In the genomic region with DNA sequence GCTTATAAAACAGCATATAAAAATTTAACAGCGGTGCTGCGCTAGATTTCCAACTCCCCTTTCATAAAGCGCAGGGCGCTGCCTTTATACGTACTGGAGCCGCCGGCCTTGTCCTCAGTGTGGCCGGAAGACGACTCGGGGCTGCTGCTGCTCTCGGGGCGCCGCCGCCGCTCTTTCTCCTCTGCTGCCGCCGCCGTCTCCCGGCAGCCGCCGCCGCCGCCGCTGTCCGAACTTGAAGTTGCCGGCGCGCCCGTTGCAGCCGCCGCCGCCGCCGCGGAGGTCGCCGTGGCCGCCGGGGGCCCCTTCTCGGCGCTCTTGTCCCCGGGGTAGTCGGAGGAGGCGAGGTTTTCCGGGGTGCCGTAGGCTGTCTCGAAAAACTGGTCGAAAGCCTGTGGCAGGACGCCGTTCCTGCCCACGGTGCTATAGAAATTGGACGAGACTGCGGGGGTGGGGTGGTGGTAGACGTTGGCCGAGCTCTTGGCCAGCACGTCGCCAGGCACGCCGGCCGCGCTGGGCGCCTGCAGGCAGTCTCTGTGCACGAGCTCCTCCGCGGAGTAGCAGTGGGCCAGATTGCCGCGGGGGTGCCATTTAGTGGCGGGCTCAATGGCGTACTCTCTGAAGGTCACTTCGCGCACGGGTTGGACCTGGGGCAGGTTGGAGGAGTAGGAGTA, we compare ENCODE assay signal across 8 cellular contexts. TPM values are rescaled to one million over a fixed set of nuclear protein-coding genes. Genes with fewer than 3 reads are reported as not detected.
DNase-seq lines count a peak whose midpoint lies in the region; ATAC-seq and TF ChIP-seq lines count a peak whose summit lies in the region.

No MANE protein-coding gene starts in this region.

- BruUV-seq in Panc1 (replicated peaks; lab: Mats Ljungman, UMichigan): no TSS peak

- H3K27me3 ChIP-seq in Panc1 (ENCODE audit: control insufficient read depth, insufficient read depth, low read length): no peaks in the 10 kb centered on the region

- CTCF ChIA-PET in Panc1 (lab: Charles Lee): interaction anchor here (0.7 kb wide), 1 partner anchor 294 kb away, joined by 7 read pairs; no protein-coding TSS in a partner anchor

- no peaks in the 10 kb centered on the region for H3K9me3 Mint-ChIP-seq in dendritic cell treated with granulocyte-macrophage colony-stimulating factor and Interleukin-4, amounts not matched to agents 40 ng/mL and 50 ng/mL, for 4 days
- no peaks in the 10 kb centered on the region for H3K9me3 Mint-ChIP-seq in natural killer cell treated with Interleukin-12 subunit alpha and Interleukin-12 subunit beta and Interleukin-15 and Interleukin-18, amount 100 ng/mL, for 72 hours

- H3K9me3 ChIP-seq in Panc1 (ENCODE audit: control insufficient read depth, insufficient read depth, low read depth, low read length): no peaks in the 10 kb centered on the region

- TF ChIP-seq CTCF in Panc1 (IDR thresholded peaks at IDR 0.05): no peak

- in situ Hi-C loops in Panc1 (cut with HindIII; ENCODE audit: low pct_unique_long_range_greater_than_20kb, low sequenced_read_pairs): no loop called here

- H3K27me3 Mint-ChIP-seq in dendritic cell treated with granulocyte-macrophage colony-stimulating factor and Interleukin-4, amounts not matched to agents 40 ng/mL and 50 ng/mL, for 4 days: peaks cover 94% of the 10 kb centered on the region
- H3K27me3 Mint-ChIP-seq in natural killer cell treated with Interleukin-12 subunit alpha and Interleukin-12 subunit beta and Interleukin-15 and Interleukin-18, amount 100 ng/mL, for 72 hours: peaks cover 46 to 64% of the 10 kb centered on the region in 2 donors

- peak overlapping the region; percentile 53 to 88 for H3K4me3 ChIP-seq in Panc1 (ENCODE audit: low read depth in 2 of 2, low read length in 2 of 2)

- H3K27ac Mint-ChIP-seq in dendritic cell treated with granulocyte-macrophage colony-stimulating factor and Interleukin-4, amounts not matched to agents 40 ng/mL and 50 ng/mL, for 4 days: no peak overlapping the region
- peak overlapping the region; percentile 21 to 23 for H3K27ac Mint-ChIP-seq in natural killer cell treated with Interleukin-12 subunit alpha and Interleukin-12 subunit beta and Interleukin-15 and Interleukin-18, amount 100 ng/mL, for 72 hours

- ATAC-seq in Panc1 (peak; percentile 63), GM21717 (IDR thresholded peaks at IDR 0.05; ENCODE audit: unreplicated experiment) (no peak), HG03457 (IDR thresholded peaks at IDR 0.05; ENCODE audit: unreplicated experiment) (no peak)
- ATAC-seq in natural killer cell treated with Interleukin-12 subunit alpha and Interleukin-12 subunit beta and Interleukin-15 and Interleukin-18, amount 100 ng/mL, for 72 hours: peak; percentile 69 to 78

- H3K27ac ChIP-seq in Panc1 (ENCODE audit: low read length): peak overlapping the region; percentile 71

- no peaks in the 10 kb centered on the region for H3K36me3 Mint-ChIP-seq in dendritic cell treated with granulocyte-macrophage colony-stimulating factor and Interleukin-4, amounts not matched to agents 40 ng/mL and 50 ng/mL, for 4 days (ENCODE audit: low read depth)
- no peaks in the 10 kb centered on the region for H3K36me3 Mint-ChIP-seq in natural killer cell treated with Interleukin-12 subunit alpha and Interleukin-12 subunit beta and Interleukin-15 and Interleukin-18, amount 100 ng/mL, for 72 hours

- intact Hi-C loops in Panc1 (cut with micrococcal nuclease; ENCODE audit: unreplicated experiment): no loop called here
- intact Hi-C loops in dendritic cell treated with granulocyte-macrophage colony-stimulating factor and Interleukin-4, amounts not matched to agents 40 ng/mL and 50 ng/mL, for 4 days (cut with micrococcal nuclease): no loop called here

- no peaks in the 10 kb centered on the region for H3K36me3 ChIP-seq in Panc1 (ENCODE audit: control insufficient read depth, insufficient read depth, low read length)

- H3K4me3 Mint-ChIP-seq in dendritic cell treated with granulocyte-macrophage colony-stimulating factor and Interleukin-4, amounts not matched to agents 40 ng/mL and 50 ng/mL, for 4 days: peak overlapping the region; percentile 59
- peak overlapping the region; percentile 73 for H3K4me3 Mint-ChIP-seq in natural killer cell treated with Interleukin-12 subunit alpha and Interleukin-12 subunit beta and Interleukin-15 and Interleukin-18, amount 100 ng/mL, for 72 hours

- H3K4me1 Mint-ChIP-seq in dendritic cell treated with granulocyte-macrophage colony-stimulating factor and Interleukin-4, amounts not matched to agents 40 ng/mL and 50 ng/mL, for 4 days (ENCODE audit: low read depth): peaks cover 53% of the 10 kb centered on the region
- H3K4me1 Mint-ChIP-seq in natural killer cell treated with Interleukin-12 subunit alpha and Interleukin-12 subunit beta and Interleukin-15 and Interleukin-18, amount 100 ng/mL, for 72 hours (ENCODE audit: low read depth in 2 of 2): peaks cover 40 to 44% of the 10 kb centered on the region in 2 donors

- POLR2A ChIA-PET in Panc1 (lab: Charles Lee): interaction anchor here (0.6 kb wide), 1 partner anchor 1176 kb away, joined by 5 read pairs; no protein-coding TSS in a partner anchor

- DNase-seq in NCI-H146 (lab: John Stamatoyannopoulos, UW): peak; percentile 57
- DNase-seq in NCI-H146 treated with DMSO at 0.1 percent for 48 hours (lab: John Stamatoyannopoulos, UW; ENCODE audit: unreplicated experiment): no peak
- DNase-seq in Panc1 (ENCODE audit: low read depth, low spot score): no peak
- DNase-seq in natural killer cell treated with Interleukin-12 subunit alpha and Interleukin-12 subunit beta and Interleukin-15 and Interleukin-18, amount 100 ng/mL, for 72 hours (ENCODE audit: low spot score): no peak
- no peak for DNase-seq in SHP77 treated with DMSO at 0.1 percent for 48 hours (lab: John Stamatoyannopoulos, UW)

- peaks cover 18% of the 10 kb centered on the region for H3K4me1 ChIP-seq in Panc1 (ENCODE audit: control insufficient read depth, insufficient read depth, low read length)

RNA-seq across cellular contexts. Expression of a gene that starts 0.6 kb away (rescaled TPM):
- 0.57 TPM for total RNA-seq in Panc1 (2021; ENCODE audit: unreplicated experiment)
- 0.58 TPM for polyA plus RNA-seq in Panc1 (2012; ENCODE audit: insufficient read length)
- total RNA-seq in natural killer cell treated with Interleukin-12 subunit alpha and Interleukin-12 subunit beta and Interleukin-15 and Interleukin-18, amount 100 ng/mL, for 72 hours: under 1 TPM; 0.20 to 0.76 TPM

RNA-seq across cellular contexts. Expression of a gene that starts 10.4 kb away (rescaled TPM):
- 0.41 TPM for total RNA-seq in Panc1 (2021; ENCODE audit: unreplicated experiment)
- 0.85 TPM for polyA plus RNA-seq in Panc1 (2012; ENCODE audit: insufficient read length)
- 1 to 10 TPM in 1 of 2 donors, under 1 TPM in 1; 0.88 to 1.3 TPM for total RNA-seq in natural killer cell treated with Interleukin-12 subunit alpha and Interleukin-12 subunit beta and Interleukin-15 and Interleukin-18, amount 100 ng/mL, for 72 hours

RNA-seq across cellular contexts. Expression of a gene that starts 15.4 kb away (rescaled TPM):
- total RNA-seq in Panc1 (2021; ENCODE audit: unreplicated experiment): 1.2 TPM
- polyA plus RNA-seq in Panc1 (2012; ENCODE audit: insufficient read length): 0.64 TPM
- total RNA-seq in natural killer cell treated with Interleukin-12 subunit alpha and Interleukin-12 subunit beta and Interleukin-15 and Interleukin-18, amount 100 ng/mL, for 72 hours: not detected

RNA-seq across cellular contexts. Expression of a gene that starts 19.1 kb away (rescaled TPM):
- total RNA-seq in Panc1 (2021; ENCODE audit: unreplicated experiment): not detected
- 0.23 TPM for polyA plus RNA-seq in Panc1 (2012; ENCODE audit: insufficient read length)
- 1 to 10 TPM in 1 of 2 donors, not detected in 1; 2.4 TPM for total RNA-seq in natural killer cell treated with Interleukin-12 subunit alpha and Interleukin-12 subunit beta and Interleukin-15 and Interleukin-18, amount 100 ng/mL, for 72 hours

RNA-seq across cellular contexts. Expression of a gene that starts 28.0 kb away (rescaled TPM):
- total RNA-seq in Panc1 (2021; ENCODE audit: unreplicated experiment): not detected
- not detected for polyA plus RNA-seq in Panc1 (2012; ENCODE audit: insufficient read length)
- under 1 TPM in 1 of 2 donors, not detected in 1; 0.20 TPM for total RNA-seq in natural killer cell treated with Interleukin-12 subunit alpha and Interleukin-12 subunit beta and Interleukin-15 and Interleukin-18, amount 100 ng/mL, for 72 hours

Comparison
In these comparisons a context has a peak if more than half of its experiments do, and no peak if none do; other contexts are left out.
1. ATAC-seq: peak in Panc1 (single experiment) and natural killer cell treated with Interleukin-12 subunit alpha and Interleukin-12 subunit beta and Interleukin-15 and Interleukin-18, amount 100 ng/mL, for 72 hours (2 of 2); none in GM21717 (single experiment) and HG03457 (single experiment).